ENCODE assay signal across 29 cellular contexts in genomic region chr6:169981568-169981967, GRCh38.
"Had no signal": no experiment of that assay in that cellular context is flagged by ENCODE, and none has a peak within 500 bp of the region (broad histone marks: within the 10 kb centered on the region; RNA-seq: fewer than 3 reads in every experiment).

No MANE protein-coding gene starts in this region.

- H3K4me3 Mint-ChIP-seq: activated CD4-positive, alpha-beta memory T cell treated with anti-CD3 and anti-CD28 coated beads for 36 hours; activated CD4-positive, alpha-beta T cell treated with anti-CD3 and anti-CD28 coated beads for 36 hours; activated CD4-positive, alpha-beta T cell treated with anti-CD3 and anti-CD28 coated beads, Interleukin-2, amount 10 ng/mL, durations not matched to agents 24 days and 14 days; activated CD8-positive, alpha-beta memory T cell treated with anti-CD3 and anti-CD28 coated beads, Interleukin-2, amount 10 ng/mL, durations not matched to agents 7 days and 5 days; activated CD8-positive, alpha-beta T cell treated with anti-CD3 and anti-CD28 coated beads, Interleukin-2, amount 10 ng/mL, durations not matched to agents 7 days and 5 days; activated naive CD8-positive, alpha-beta T cell; activated T-helper 1 cell treated with anti-CD3 and anti-CD28 coated beads, Interleukin-12 subunit alpha, Interleukin-12 subunit beta, Interleukin-2, Interleukin-4 antibody, amounts not matched to agents 30 ng/mL and 10 ng/mL and 1 ng/mL, durations not matched to agents 14 hours and 24 hours and 36 hours; effector memory CD8-positive, alpha-beta T cell had no signal

- H3K27me3 Mint-ChIP-seq: activated CD4-positive, alpha-beta T cell treated with anti-CD3 and anti-CD28 coated beads for 36 hours; activated naive CD8-positive, alpha-beta T cell had no signal

- DNase-seq: activated CD4-positive, alpha-beta memory T cell treated with anti-CD3 and anti-CD28 coated beads for 36 hours; activated CD4-positive, alpha-beta T cell treated with anti-CD3 and anti-CD28 coated beads for 36 hours; activated CD4-positive, alpha-beta T cell treated with anti-CD3 and anti-CD28 coated beads, Interleukin-2, amount 10 ng/mL, durations not matched to agents 24 days and 14 days; activated CD4-positive, CD25-positive, alpha-beta regulatory T cell; activated CD4-positive, CD25-positive, alpha-beta regulatory T cell treated with anti-CD3 and anti-CD28 coated beads, Interleukin-2, amount 50 U/mL, for 72 hours; activated CD8-positive, alpha-beta memory T cell treated with anti-CD3 and anti-CD28 coated beads, Interleukin-2, amount 10 ng/mL, durations not matched to agents 7 days and 5 days; activated CD8-positive, alpha-beta memory T cell treated with anti-CD3 and anti-CD28 coated beads, Interleukin-2, amount 50 U/mL, for 4 hours; activated CD8-positive, alpha-beta T cell treated with anti-CD3 and anti-CD28 coated beads, Interleukin-2, amount 10 ng/mL, durations not matched to agents 7 days and 5 days; activated gamma-delta T cell treated with Interleukin-2 at 50 U/mL for 16 hours; activated naive CD4-positive, alpha-beta T cell treated with anti-CD3 and anti-CD28 coated beads, Interleukin-2, amount 50 U/mL, for 16 hours; activated naive CD4-positive, alpha-beta T cell treated with Interleukin-2 at 50 U/mL for 16 hours; activated T-cell treated with anti-CD3 and anti-CD28 coated beads, Interleukin-2, amount 50 U/mL, for 1 hour; activated T-cell treated with anti-CD3 and anti-CD28 coated beads, Interleukin-2, amount 50 U/mL, for 48 hours; amniotic stem cell; anterior cingulate cortex; brain microvascular endothelial cell; caudate nucleus; cortex of kidney; dermis blood vessel endothelial cell; effector CD4-positive, alpha-beta T cell; effector memory CD8-positive, alpha-beta T cell; erythroblast; foreskin keratinocyte; gastrocnemius medialis; T-helper 2 cell had no signal

- H3K4me1 ChIP-seq: esophagus muscularis mucosa, gastrocnemius medialis had no signal

- ATAC-seq: activated CD4-positive, alpha-beta T cell treated with anti-CD3 and anti-CD28 coated beads for 36 hours; activated CD8-positive, alpha-beta memory T cell treated with anti-CD3 and anti-CD28 coated beads, Interleukin-2, amount 10 ng/mL, durations not matched to agents 7 days and 5 days; activated CD8-positive, alpha-beta T cell treated with anti-CD3 and anti-CD28 coated beads, Interleukin-2, amount 10 ng/mL, durations not matched to agents 7 days and 5 days; effector memory CD8-positive, alpha-beta T cell; foreskin keratinocyte; gastrocnemius medialis had no signal

- H3K27me3 ChIP-seq: brain microvascular endothelial cell, foreskin keratinocyte had no signal

- H3K36me3 Mint-ChIP-seq: activated CD4-positive, alpha-beta memory T cell treated with anti-CD3 and anti-CD28 coated beads for 36 hours; activated CD8-positive, alpha-beta memory T cell treated with anti-CD3 and anti-CD28 coated beads, Interleukin-2, amount 10 ng/mL, durations not matched to agents 7 days and 5 days; activated naive CD8-positive, alpha-beta T cell had no signal

- H3K4me1 Mint-ChIP-seq: activated CD4-positive, alpha-beta T cell treated with anti-CD3 and anti-CD28 coated beads for 36 hours; activated CD4-positive, alpha-beta T cell treated with anti-CD3 and anti-CD28 coated beads, Interleukin-2, amount 10 ng/mL, durations not matched to agents 24 days and 14 days; activated CD8-positive, alpha-beta memory T cell treated with anti-CD3 and anti-CD28 coated beads, Interleukin-2, amount 10 ng/mL, durations not matched to agents 7 days and 5 days had no signal

- H3K27ac Mint-ChIP-seq: activated CD4-positive, alpha-beta memory T cell treated with anti-CD3 and anti-CD28 coated beads for 36 hours; activated CD4-positive, alpha-beta T cell treated with anti-CD3 and anti-CD28 coated beads for 36 hours; activated CD4-positive, alpha-beta T cell treated with anti-CD3 and anti-CD28 coated beads, Interleukin-2, amount 10 ng/mL, durations not matched to agents 24 days and 14 days; activated CD8-positive, alpha-beta memory T cell treated with anti-CD3 and anti-CD28 coated beads, Interleukin-2, amount 10 ng/mL, durations not matched to agents 7 days and 5 days; activated CD8-positive, alpha-beta T cell treated with anti-CD3 and anti-CD28 coated beads, Interleukin-2, amount 10 ng/mL, durations not matched to agents 7 days and 5 days; activated naive CD8-positive, alpha-beta T cell; activated T-helper 1 cell treated with anti-CD3 and anti-CD28 coated beads, Interleukin-12 subunit alpha, Interleukin-12 subunit beta, Interleukin-2, Interleukin-4 antibody, amounts not matched to agents 30 ng/mL and 10 ng/mL and 1 ng/mL, durations not matched to agents 14 hours and 24 hours and 36 hours; activated T-helper 2 cell treated with anti-CD3 and anti-CD28 coated beads, Interferon-gamma antibody, Interleukin-2, Interleukin-4, amounts not matched to agents 10 μg/mL and 5 μg/mL and 100 μg/mL, durations not matched to agents 14 hours and 24 hours and 36 hours; effector memory CD8-positive, alpha-beta T cell had no signal

- H3K4me3 ChIP-seq: esophagus muscularis mucosa, gastrocnemius medialis had no signal

- H3K36me3 ChIP-seq: brain microvascular endothelial cell, esophagus muscularis mucosa, gastrocnemius medialis had no signal

- H3K9me3 Mint-ChIP-seq: activated CD4-positive, alpha-beta memory T cell treated with anti-CD3 and anti-CD28 coated beads for 36 hours; activated CD4-positive, alpha-beta T cell treated with anti-CD3 and anti-CD28 coated beads, Interleukin-2, amount 10 ng/mL, durations not matched to agents 24 days and 14 days; activated T-helper 1 cell treated with anti-CD3 and anti-CD28 coated beads, Interleukin-12 subunit alpha, Interleukin-12 subunit beta, Interleukin-2, Interleukin-4 antibody, amounts not matched to agents 30 ng/mL and 10 ng/mL and 1 ng/mL, durations not matched to agents 14 hours and 24 hours and 36 hours; activated T-helper 2 cell treated with anti-CD3 and anti-CD28 coated beads, Interferon-gamma antibody, Interleukin-2, Interleukin-4, amounts not matched to agents 10 μg/mL and 5 μg/mL and 100 μg/mL, durations not matched to agents 14 hours and 24 hours and 36 hours; effector memory CD8-positive, alpha-beta T cell had no signal

- H3K27ac ChIP-seq: brain microvascular endothelial cell, esophagus muscularis mucosa, foreskin keratinocyte, gastrocnemius medialis had no signal

- H3K9me3 ChIP-seq: esophagus muscularis mucosa, gastrocnemius medialis had no signal
